19 cellular contexts compared by ENCODE assay signal in the genomic region with DNA sequence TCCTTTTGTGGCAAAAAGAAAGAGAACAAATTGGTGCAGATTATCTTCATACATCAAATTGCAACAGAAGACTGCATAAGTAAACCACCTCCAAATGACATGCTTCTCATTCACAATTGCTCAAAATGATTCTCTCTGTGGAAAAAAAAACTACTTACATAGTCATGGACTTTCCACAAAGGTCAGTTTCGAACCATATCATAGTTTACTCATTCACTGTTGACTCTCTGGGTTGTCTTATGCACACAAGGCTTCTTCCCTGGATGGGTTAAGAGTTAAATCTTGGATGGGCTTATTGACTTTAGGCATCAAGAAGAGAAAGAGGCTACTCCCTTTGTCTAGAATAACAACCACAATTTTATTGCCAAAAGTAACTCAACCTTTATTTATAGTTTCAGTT.
"Had no signal": no experiment of that assay in that cellular context is flagged by ENCODE, and none has a peak within 500 bp of the region (broad histone marks: within the 10 kb centered on the region; RNA-seq: fewer than 3 reads in every experiment).

No MANE protein-coding gene starts in this region.

- FAIRE-seq: astrocyte had no signal

- ATAC-seq: activated CD8-positive, alpha-beta memory T cell treated with anti-CD3 and anti-CD28 coated beads, Interleukin-2, amount 10 ng/mL, durations not matched to agents 7 days and 5 days; sciatic nerve; stimulated activated naive B cell treated with anti-CD40 and anti-IgM and Interleukin-4, amounts not matched to agents 10 μg/mL and 1 μg/mL and 100 μg/mL, for 72 hours had no signal

- H3K9me3 ChIP-seq: tibial nerve, uterus had no signal

- H3K4me1 ChIP-seq: tibial nerve, uterus had no signal

- H3K36me3 ChIP-seq: cardiac muscle cell, tibial nerve, uterus had no signal

- DNase-seq: activated CD4-positive, alpha-beta memory T cell treated with anti-CD3 and anti-CD28 coated beads for 36 hours; activated CD4-positive, alpha-beta T cell treated with anti-CD3 and anti-CD28 coated beads for 4 hours; activated CD8-positive, alpha-beta memory T cell treated with anti-CD3 and anti-CD28 coated beads, Interleukin-2, amount 10 ng/mL, durations not matched to agents 7 days and 5 days; activated naive CD4-positive, alpha-beta T cell treated with anti-CD3 and anti-CD28 coated beads, Interleukin-2, amount 50 U/mL, for 16 hours; dorsolateral prefrontal cortex; foreskin melanocyte; glutamatergic neuron; hippocampal formation; islet precursor cell; midbrain; stimulated activated CD4-positive, alpha-beta T cell treated with anti-CD3 and anti-CD28 coated beads, Interleukin-4, amount 100 ng/mL, for 4 hours; stimulated activated naive B cell treated with anti-CD40 and anti-IgM and Interleukin-4, amounts not matched to agents 10 μg/mL and 1 μg/mL and 100 μg/mL, for 72 hours; T-helper 2 cell; uterus had no signal

- H3K27ac ChIP-seq: cardiac muscle cell, tibial nerve, uterus had no signal

- H3K27me3 ChIP-seq: cardiac muscle cell, tibial nerve, uterus had no signal

- H3K4me3 ChIP-seq: cardiac muscle cell, dorsolateral prefrontal cortex, lung, tibial nerve, uterus had no signal
